In genomic region chrX:118729043-118729652, GRCh38 we compare ENCODE assay signal across 12 cellular contexts. TPM values are rescaled to one million over a fixed set of nuclear protein-coding genes. Genes with fewer than 3 reads are reported as not detected.
A peak's percentile ranks its signal among the peaks of the same experiment; 100 is the strongest.
DNase-seq lines count a peak whose midpoint lies in the region; ATAC-seq, FAIRE-seq and TF ChIP-seq lines count a peak whose summit lies in the region.
"Had no signal": no experiment of that assay in that cellular context is flagged by ENCODE, and none has a peak within 500 bp of the region (broad histone marks: within the 10 kb centered on the region; RNA-seq: fewer than 3 reads in every experiment).

No MANE protein-coding gene starts in this region.

- no peak for ATAC-seq in heart right ventricle
- no peak for ATAC-seq in pancreas
- ATAC-seq: body of pancreas had no signal

- DNase-seq in right atrium auricular region (ENCODE audit: low spot score) (no peak), heart right ventricle (no peak), transverse colon (no peak), cerebellar nuclear complex (lab: John Stamatoyannopoulos, UW) (no peak), pancreas (no peak), glomerular visceral epithelial cell (ENCODE audit: extremely low spot score) (no peak)
- DNase-seq: activated CD4-positive, alpha-beta T cell treated with anti-CD3 and anti-CD28 coated beads for 1 hour; activated T-cell treated with anti-CD3 and anti-CD28 coated beads, Interleukin-2, amount 50 U/mL, for 48 hours; body of pancreas; NCI-H2081 had no signal

- H3K27me3 ChIP-seq in right atrium auricular region, result no peaks in the 10 kb centered on the region
- H3K27me3 ChIP-seq in heart right ventricle, result peaks cover 0 to 6% (median 0%) of the 10 kb centered on the region in 7 donors
- H3K27me3 ChIP-seq in duodenal mucosa (ENCODE audit: control insufficient read depth in 1 of 2, insufficient read depth in 2 of 2, low read length in 2 of 2), result no peaks in the 10 kb centered on the region
- H3K27me3 ChIP-seq in muscle layer of duodenum (ENCODE audit: low read depth, low read length), result no peaks in the 10 kb centered on the region
- no peaks in the 10 kb centered on the region for H3K27me3 ChIP-seq in transverse colon
- H3K27me3 ChIP-seq in pancreas, result no peaks in the 10 kb centered on the region
- H3K27me3 ChIP-seq: body of pancreas had no signal

- in situ Hi-C loops in transverse colon (cut with MboI; ENCODE audit: low pct_ligation_motif_present in 1 of 4, low pct_unique_long_range_greater_than_20kb in 1 of 4, low sequenced_read_pairs in 3 of 4), result no loop called here

- WGBS in heart right ventricle, 2 donors, result 72 to 89% methylated on average over 3 of the region's 3 CpGs
- WGBS in transverse colon (ENCODE audit: low coverage in 1 of 2), 2 donors, result 72% methylated on average over 3 of the region's 3 CpGs; no CpG with 5 or more reads in 1 of the 2 donors
- 45 to 60% methylated on average over 3 of the region's 3 CpGs for WGBS in pancreas, 2 donors

- no peak for TF ChIP-seq POLR2A in transverse colon (IDR thresholded peaks at IDR 0.05)

- no peaks in the 10 kb centered on the region for H3K36me3 ChIP-seq in right atrium auricular region
- no peaks in the 10 kb centered on the region for H3K36me3 ChIP-seq in heart right ventricle
- H3K36me3 ChIP-seq in duodenal mucosa (ENCODE audit: control insufficient read depth in 1 of 2, insufficient read depth in 2 of 2, low read length in 2 of 2), result no peaks in the 10 kb centered on the region
- H3K36me3 ChIP-seq in muscle layer of duodenum (ENCODE audit: control insufficient read depth in 1 of 2, insufficient read depth in 2 of 2, low read length in 2 of 2), result no peaks in the 10 kb centered on the region
- no peaks in the 10 kb centered on the region for H3K36me3 ChIP-seq in transverse colon
- H3K36me3 ChIP-seq in pancreas, result no peaks in the 10 kb centered on the region

- no peak for TF ChIP-seq EP300 in transverse colon (IDR thresholded peaks at IDR 0.05; ENCODE audit: low read depth)

- H3K4me3 ChIP-seq in right atrium auricular region, result no peak overlapping the region
- peak overlapping the region in 5 of 10 donors; percentile 66 to 75 (median 69) for H3K4me3 ChIP-seq in heart right ventricle
- H3K4me3 ChIP-seq in duodenal mucosa (ENCODE audit: low read depth in 1 of 2, low read length in 2 of 2), result peak overlapping the region; percentile 68 to 72
- peak overlapping the region; percentile 62 to 70 for H3K4me3 ChIP-seq in muscle layer of duodenum (ENCODE audit: low read depth in 1 of 2, low read length in 2 of 2)
- H3K4me3 ChIP-seq in transverse colon, result peak overlapping the region in 3 of 4 donors; percentile 73 to 94 (median 91)
- peak overlapping the region in 1 of 4 donors; percentile 66 for H3K4me3 ChIP-seq in pancreas

- H3K9me3 ChIP-seq in right atrium auricular region (peaks cover 0 to 10% of the 10 kb centered on the region in 2 donors), heart right ventricle (peaks cover 0 to 8% (median 0%) of the 10 kb centered on the region in 11 donors), duodenal mucosa (ENCODE audit: control insufficient read depth in 1 of 2, low read length in 2 of 2) (no peaks in the 10 kb centered on the region), muscle layer of duodenum (ENCODE audit: control insufficient read depth in 1 of 2, low read length in 2 of 2) (no peaks in the 10 kb centered on the region), transverse colon (no peaks in the 10 kb centered on the region), pancreas (no peaks in the 10 kb centered on the region)
- H3K9me3 ChIP-seq: body of pancreas had no signal

- H3K27ac ChIP-seq in right atrium auricular region, result peak overlapping the region; percentile 36 to 84
- peak overlapping the region in 5 of 10 donors; percentile 85 to 96 (median 93) for H3K27ac ChIP-seq in heart right ventricle
- no peak overlapping the region for H3K27ac ChIP-seq in duodenal mucosa (ENCODE audit: low read depth, low read length)
- H3K27ac ChIP-seq in muscle layer of duodenum (ENCODE audit: low read length), result peak overlapping the region; percentile 80
- peak overlapping the region; percentile 95 to 99 (median 96) for H3K27ac ChIP-seq in transverse colon
- H3K27ac ChIP-seq in pancreas, result peak overlapping the region in 1 of 4 donors; percentile 91

- TF ChIP-seq CTCF in right atrium auricular region (IDR thresholded peaks at IDR 0.05), result no peak
- TF ChIP-seq CTCF in heart right ventricle (IDR thresholded peaks at IDR 0.05), result no peak
- no peak for TF ChIP-seq CTCF in transverse colon (IDR thresholded peaks at IDR 0.05)
- TF ChIP-seq CTCF in pancreas (IDR thresholded peaks at IDR 0.05), result no peak

- intact Hi-C loops in heart right ventricle (cut with DNase I) (no loop called here), transverse colon (cut with DNase I; ENCODE audit: low total_unique reads) (no loop called here), pancreas (cut with DNase I) (no loop called here)

- FAIRE-seq in pancreas (lab: Jason Lieb, UNC), result no peak

- H3K4me1 ChIP-seq in right atrium auricular region (no peaks in the 10 kb centered on the region), heart right ventricle (peaks cover 0 to 53% (median 0%) of the 10 kb centered on the region in 9 donors), duodenal mucosa (ENCODE audit: control insufficient read depth in 1 of 2, insufficient read depth in 2 of 2, low read length in 2 of 2) (peaks cover 20 to 38% of the 10 kb centered on the region in 2 donors), muscle layer of duodenum (ENCODE audit: control insufficient read depth in 1 of 2, insufficient read depth in 2 of 2, low read length in 2 of 2) (peaks cover 8 to 14% of the 10 kb centered on the region in 2 donors), transverse colon (peaks cover 7 to 45% (median 17%) of the 10 kb centered on the region in 4 donors), pancreas (no peaks in the 10 kb centered on the region)

- H3K9ac ChIP-seq in duodenal mucosa (ENCODE audit: low read depth in 1 of 2, low read length in 2 of 2), result peak overlapping the region in 1 of 2 donors; percentile 63

RNA-seq across cellular contexts. Expression of gene IL13RA1, which starts 1.7 kb away (rescaled TPM):
- total RNA-seq in right atrium auricular region (10 to 100 TPM; 14.5 to 29.8 TPM), heart right ventricle (10 to 100 TPM in 8 of 10 donors, 1 to 10 TPM in 2; 8.9 to 38.4 (median 13.1) TPM), transverse colon (10 to 100 TPM; 13.9 to 89.6 (median 70.2) TPM), pancreas (10 to 100 TPM; 13.9 to 46.8 (median 23.3) TPM)
- polyA plus RNA-seq in heart right ventricle (10 to 100 TPM in 1 of 2 donors, 1 to 10 TPM in 1; 8.6 to 14.0 TPM), pancreas (10 to 100 TPM in 1 of 2 donors, 1 to 10 TPM in 1; 9.2 to 12.9 TPM)

Comparison
In these comparisons a context has a peak if more than half of its experiments do, and no peak if none do; other contexts are left out.
1. H3K4me3 ChIP-seq: peak in duodenal mucosa (2 of 2), muscle layer of duodenum (2 of 2) and transverse colon (3 of 4); none in right atrium auricular region (0 of 2).